In the genomic region with DNA sequence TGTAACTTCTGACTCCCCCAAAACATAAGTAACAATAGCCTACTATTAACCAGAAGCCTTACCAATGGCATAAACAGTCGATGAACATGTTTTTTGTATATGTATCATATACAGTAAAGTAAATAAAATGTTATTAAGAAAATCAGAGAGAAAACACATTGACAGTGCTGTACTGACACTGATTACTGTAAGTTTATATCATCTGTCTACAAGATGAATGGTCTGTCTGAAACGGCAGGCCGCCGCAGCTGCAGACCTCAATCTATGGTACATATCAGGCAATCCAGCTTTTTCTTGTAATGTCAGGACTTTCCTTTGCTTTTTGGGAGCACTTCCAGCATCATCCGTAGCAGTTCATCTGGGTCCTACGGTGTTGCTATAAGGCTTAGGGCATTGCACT, we compare ENCODE assay signal across 1 cellular context.
TF ChIP-seq lines count a peak whose summit lies in the region.

No MANE protein-coding gene starts in this region.

TF ChIP-seq in K562, 482 proteins besides CTCF, POLR2A, EP300 and RAD21 (continued from another document):
- TF ChIP-seq, protein P1, sequence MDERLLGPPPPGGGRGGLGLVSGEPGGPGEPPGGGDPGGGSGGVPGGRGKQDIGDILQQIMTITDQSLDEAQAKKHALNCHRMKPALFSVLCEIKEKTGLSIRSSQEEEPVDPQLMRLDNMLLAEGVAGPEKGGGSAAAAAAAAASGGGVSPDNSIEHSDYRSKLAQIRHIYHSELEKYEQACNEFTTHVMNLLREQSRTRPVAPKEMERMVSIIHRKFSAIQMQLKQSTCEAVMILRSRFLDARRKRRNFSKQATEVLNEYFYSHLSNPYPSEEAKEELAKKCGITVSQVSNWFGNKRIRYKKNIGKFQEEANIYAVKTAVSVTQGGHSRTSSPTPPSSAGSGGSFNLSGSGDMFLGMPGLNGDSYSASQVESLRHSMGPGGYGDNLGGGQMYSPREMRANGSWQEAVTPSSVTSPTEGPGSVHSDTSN (CRISPR knock-in tag; IDR thresholded peaks at IDR 0.05; ENCODE audit: low read depth), result no peak
- TF ChIP-seq, protein P1 (tag; conservative IDR thresholded peaks at IDR 0.05; ENCODE audit: low read depth), result peak; percentile 57; the same call in 1 of the 2 replicates
- TF ChIP-seq, protein P2, sequence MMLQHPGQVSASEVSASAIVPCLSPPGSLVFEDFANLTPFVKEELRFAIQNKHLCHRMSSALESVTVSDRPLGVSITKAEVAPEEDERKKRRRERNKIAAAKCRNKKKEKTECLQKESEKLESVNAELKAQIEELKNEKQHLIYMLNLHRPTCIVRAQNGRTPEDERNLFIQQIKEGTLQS (IDR thresholded peaks at IDR 0.05), result no peak
- TF ChIP-seq, protein P2 (CRISPR knock-in tag; conservative IDR thresholded peaks at IDR 0.05), result no peak
- TF ChIP-seq IRF2 (CRISPR knock-in tag; IDR thresholded peaks at IDR 0.05), result no peak
TF ChIP-seq in K562: peak in this region for 2.
